Comparison of ENCODE assay signal across 25 cellular contexts in the genomic region with DNA sequence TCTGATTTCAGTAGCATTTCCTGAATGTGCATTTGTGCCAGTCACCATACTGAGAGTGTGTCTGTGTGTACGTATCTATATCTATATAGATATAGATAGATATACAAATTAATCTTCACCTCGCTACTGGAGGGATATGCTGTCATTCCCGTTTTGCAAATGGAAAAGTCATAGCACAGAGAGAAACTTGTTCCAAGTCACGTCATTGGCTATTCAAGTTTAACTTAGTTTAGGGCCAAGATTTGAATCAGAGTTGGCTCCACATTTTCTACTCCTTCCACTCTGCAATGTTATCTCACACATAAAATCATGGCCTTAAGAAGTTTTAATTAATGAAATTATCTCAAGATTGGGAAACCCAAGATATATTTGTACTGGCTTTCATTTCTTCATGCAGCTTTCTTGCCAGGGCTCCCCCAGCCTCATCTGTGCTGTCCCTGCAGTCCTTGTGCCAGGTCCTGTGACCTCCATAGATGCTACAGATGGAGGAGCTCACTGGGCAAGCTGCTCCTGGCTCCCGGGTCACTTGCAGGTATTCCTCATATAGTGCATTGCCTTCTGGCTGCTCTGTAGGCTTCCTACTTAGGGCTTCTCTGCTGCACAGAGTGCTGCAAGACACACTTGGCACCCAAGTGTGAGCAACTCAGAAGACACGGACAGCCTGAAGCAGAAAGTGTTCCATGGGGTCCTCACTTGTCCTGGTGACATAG.
"Had no signal": no experiment of that assay in that cellular context is flagged by ENCODE, and none has a peak within 500 bp of the region (broad histone marks: within the 10 kb centered on the region; RNA-seq: fewer than 3 reads in every experiment).

No MANE protein-coding gene starts in this region.

- H3K9ac ChIP-seq: neural progenitor cell had no signal

- H3K9me3 ChIP-seq: heart right ventricle, mucosa of descending colon, prostate gland, right atrium auricular region, suprapubic skin had no signal

- H2AFZ ChIP-seq: neural progenitor cell had no signal

- H3K27me3 ChIP-seq: neural progenitor cell, right atrium auricular region, suprapubic skin had no signal

- H3K4me1 ChIP-seq: heart right ventricle, neural progenitor cell, prostate gland, right atrium auricular region had no signal

- DNase-seq: cortex of kidney; effector CD4-positive, alpha-beta T cell; foreskin melanocyte; glutamatergic neuron; hippocampal formation; left colon; mucosa of descending colon; naive B cell; nucleus accumbens; stimulated activated CD4-positive, alpha-beta T cell treated with anti-CD3 and anti-CD28 coated beads, Interleukin-12 subunit alpha, Interleukin-12 subunit beta, amount 100 ng/mL, for 4 hours; stimulated activated CD4-positive, alpha-beta T cell treated with anti-CD3 and anti-CD28 coated beads, Interleukin-1b, Interleukin-23, amount 100 ng/mL, for 48 hours; stimulated activated CD4-positive, alpha-beta T cell treated with anti-CD3 and anti-CD28 coated beads, Interleukin-4, amount 100 ng/mL, for 1 hour; stimulated activated CD8-positive, alpha-beta memory T cell treated with anti-CD3 and anti-CD28 coated beads, Interleukin-4, amount 100 ng/mL, for 48 hours; stimulated activated naive CD4-positive, alpha-beta T cell; stimulated activated naive CD8-positive, alpha-beta T cell treated with anti-CD3 and anti-CD28 coated beads, Interleukin-15, amount 100 ng/mL, for 72 hours; trophoblast cell had no signal

- H3K36me3 ChIP-seq: heart right ventricle, neural progenitor cell, prostate gland, right atrium auricular region, suprapubic skin had no signal

- H3K4me3 ChIP-seq: dorsolateral prefrontal cortex, heart right ventricle, lung, mucosa of descending colon, neural progenitor cell, prostate gland, right atrium auricular region, smooth muscle cell, suprapubic skin had no signal

- H3K4me2 ChIP-seq: neural progenitor cell, smooth muscle cell had no signal

- ATAC-seq: left colon; mucosa of descending colon; sciatic nerve; stimulated activated naive CD8-positive, alpha-beta T cell treated with anti-CD3 and anti-CD28 coated beads, Interleukin-15, amount 100 ng/mL, for 72 hours had no signal

- H3K27ac ChIP-seq: dorsolateral prefrontal cortex, heart right ventricle, neural progenitor cell, prostate gland, right atrium auricular region, suprapubic skin had no signal
